8 cellular contexts compared by ENCODE assay signal in genomic region chr3:123979525-123980481, GRCh38. TPM values are rescaled to one million over a fixed set of nuclear protein-coding genes. Genes with fewer than 3 reads are reported as not detected.
DNase-seq lines count a peak whose midpoint lies in the region; ATAC-seq, FAIRE-seq and TF ChIP-seq lines count a peak whose summit lies in the region.
"Not testable (repeated sequence)": the region's sequence is repeated elsewhere in the genome, so short reads cannot be mapped to it uniquely, and the experiment has no call there.

No MANE protein-coding gene starts in this region.

- H3K9ac ChIP-seq in neural progenitor cell: not testable (repeated sequence)

- not testable (repeated sequence) for H3K9me2 ChIP-seq in hepatocyte (replicated peaks; ENCODE audit: insufficient read depth)

- H4K20me1 ChIP-seq in hepatocyte (ENCODE audit: insufficient read depth, poor library complexity, severe bottlenecking); neural progenitor cell (ENCODE audit: low read depth): not testable (repeated sequence)

- H3K27me3 Mint-ChIP-seq in activated CD4-positive, alpha-beta T cell treated with anti-CD3 and anti-CD28 coated beads for 36 hours: peaks cover 31% of the 10 kb centered on the region
- H3K27me3 Mint-ChIP-seq in neural progenitor cell (ENCODE audit: insufficient read depth, low read depth): not testable (repeated sequence)

- WGBS in hepatocyte (ENCODE audit: low lambda C conversion rate, missing lambda C conversion rate): 17% methylated on average over 27 of the region's 29 CpGs
- WGBS in testis, 2 donors: 3 to 11% methylated on average over 20 to 27 of the region's 29 CpGs

- H2AFZ ChIP-seq in hepatocyte: peak overlapping the region; percentile 24
- H2AFZ ChIP-seq in neural progenitor cell (replicated peaks): peak overlapping the region; percentile 99

- intact Hi-C loops in activated CD4-positive, alpha-beta T cell treated with anti-CD3 and anti-CD28 coated beads for 36 hours (cut with DNase I, micrococcal nuclease): loop anchor here in 1 of 2 experiments (10.0 kb wide), 1 partner anchor 335 kb away; no protein-coding TSS in a partner anchor
- intact Hi-C loops in testis (cut with DNase I; ENCODE audit: low total_unique reads): not testable (repeated sequence)

- H3K9me3 ChIP-seq in hepatocyte (ENCODE audit: low read depth); neural progenitor cell (ENCODE audit: low read depth); testis: not testable (repeated sequence)

- TF ChIP-seq CTCF in D721Med (IDR thresholded peaks at IDR 0.05; ENCODE audit: insufficient read depth, missing control alignments) (peak; percentile 59), hepatocyte (IDR thresholded peaks at IDR 0.05; ENCODE audit: poor library complexity) (peak; percentile 72), neural progenitor cell (IDR thresholded peaks at IDR 0.05) (peak; percentile 72), testis (IDR thresholded peaks at IDR 0.05) (peak; percentile 35 to 78 (median 65))

- peaks cover 41% of the 10 kb centered on the region for H3K27me3 ChIP-seq in hepatocyte
- H3K27me3 ChIP-seq in neural progenitor cell: peaks cover 15% of the 10 kb centered on the region
- not testable (repeated sequence) for H3K27me3 ChIP-seq in testis

- H3K27ac Mint-ChIP-seq in activated CD4-positive, alpha-beta T cell treated with anti-CD3 and anti-CD28 coated beads for 36 hours; neural progenitor cell: not testable (repeated sequence)

- not testable (repeated sequence) for TF ChIP-seq POLR2A in testis (IDR thresholded peaks at IDR 0.05)

- not testable (repeated sequence) for H3K4me1 ChIP-seq in hepatocyte (ENCODE audit: insufficient read depth); testis
- peaks cover 18% of the 10 kb centered on the region for H3K4me1 ChIP-seq in neural progenitor cell

- not testable (repeated sequence) for H3K79me2 ChIP-seq in hepatocyte; neural progenitor cell (ENCODE audit: low read depth)

- CTCF ChIA-PET in activated CD4-positive, alpha-beta T cell treated with anti-CD3 and anti-CD28 coated beads for 36 hours (lab: Charles Lee): interaction anchor here (0.5 to 1.3 kb wide), 5 partner anchors 10 to 204 kb away, joined by 3 to 4 read pairs (median 3); no protein-coding TSS in a partner anchor

- FAIRE-seq in D721Med (lab: Jason Lieb, UNC): peak; percentile 90

- not testable (repeated sequence) for DNase-seq in D721Med (ENCODE audit: insufficient read length, low spot score)
- DNase-seq in HK-2 (ENCODE audit: unreplicated experiment) (peak; percentile 46), NCI-H510A (lab: John Stamatoyannopoulos, UW) (peak; percentile 14), cerebellar cortex (ENCODE audit: low spot score) (peak; percentile 26), hepatocyte (ENCODE audit: low spot score) (peak; percentile 27), neural progenitor cell (ENCODE audit: low spot score) (peak; percentile 63), testis (peak; percentile 45)
- peak; percentile 34 for DNase-seq in activated CD4-positive, alpha-beta T cell treated with anti-CD3 and anti-CD28 coated beads for 36 hours

- not testable (repeated sequence) for H3K9me3 Mint-ChIP-seq in activated CD4-positive, alpha-beta T cell treated with anti-CD3 and anti-CD28 coated beads for 36 hours (ENCODE audit: low read depth); neural progenitor cell

- not testable (repeated sequence) for H3K4me3 Mint-ChIP-seq in activated CD4-positive, alpha-beta T cell treated with anti-CD3 and anti-CD28 coated beads for 36 hours
- peak overlapping the region; percentile 72 for H3K4me3 Mint-ChIP-seq in neural progenitor cell

- H3F3A ChIP-seq in neural progenitor cell (ENCODE audit: low read depth): not testable (repeated sequence)

- not testable (repeated sequence) for H3K4me3 ChIP-seq in hepatocyte
- H3K4me3 ChIP-seq in neural progenitor cell (peak overlapping the region; percentile 52), testis (peak overlapping the region; percentile 22 to 24)

- H3K4me2 ChIP-seq in hepatocyte (peak overlapping the region; percentile 68), neural progenitor cell (peak overlapping the region; percentile 95)

- not testable (repeated sequence) for H3K36me3 Mint-ChIP-seq in activated CD4-positive, alpha-beta T cell treated with anti-CD3 and anti-CD28 coated beads for 36 hours (ENCODE audit: low read depth); neural progenitor cell

- not testable (repeated sequence) for H3K36me3 ChIP-seq in hepatocyte (replicated peaks; ENCODE audit: insufficient read depth, low read depth); neural progenitor cell; testis (ENCODE audit: low read depth, missing control alignments)

- H3K4me1 Mint-ChIP-seq in activated CD4-positive, alpha-beta T cell treated with anti-CD3 and anti-CD28 coated beads for 36 hours; neural progenitor cell: not testable (repeated sequence)

- POLR2A ChIA-PET in activated CD4-positive, alpha-beta T cell treated with anti-CD3 and anti-CD28 coated beads for 36 hours (lab: Charles Lee): not testable (repeated sequence)

- not testable (repeated sequence) for H3K27ac ChIP-seq in hepatocyte, neural progenitor cell, testis

- peak; percentile 88 for ATAC-seq in activated CD4-positive, alpha-beta T cell treated with anti-CD3 and anti-CD28 coated beads for 36 hours

RNA-seq across cellular contexts. Expression of gene ROPN1, which starts 12.1 kb away (rescaled TPM):
- not detected for total RNA-seq in activated CD4-positive, alpha-beta T cell treated with anti-CD3 and anti-CD28 coated beads for 36 hours
- not detected in 2 replicates for total RNA-seq in hepatocyte
- not detected in 2 replicates for polyA plus RNA-seq in hepatocyte
- not detected in 2 replicates for total RNA-seq in neural progenitor cell (ENCODE audit: low replicate concordance)
- 100 to 1,000 TPM in 1 of 2 donors, 10 to 100 TPM in 1; 80.8 to 139 TPM for total RNA-seq in testis
- polyA plus RNA-seq in testis (ENCODE audit: insufficient read depth, low read depth, low replicate concordance): 374 TPM

RNA-seq across cellular contexts. Expression of gene CCDC14, which starts 18.8 kb away (rescaled TPM):
- total RNA-seq in activated CD4-positive, alpha-beta T cell treated with anti-CD3 and anti-CD28 coated beads for 36 hours: 10 to 100 TPM; 35.4 to 52.4 TPM
- total RNA-seq in hepatocyte (41.8 and 47.3 TPM in 2 replicates), neural progenitor cell (ENCODE audit: low replicate concordance) (154 and 250 TPM in 2 replicates), testis (100 to 1,000 TPM in 1 of 2 donors, 10 to 100 TPM in 1; 63.7 to 101 TPM)
- polyA plus RNA-seq in hepatocyte (12.4 and 16.1 TPM in 2 replicates), testis (ENCODE audit: insufficient read depth, low read depth, low replicate concordance) (33.3 TPM)

RNA-seq across cellular contexts. Expression of gene KALRN, which starts 53.4 kb away (rescaled TPM):
- 1 to 10 TPM; 2.1 to 2.5 TPM for total RNA-seq in activated CD4-positive, alpha-beta T cell treated with anti-CD3 and anti-CD28 coated beads for 36 hours
- 29.3 and 42.2 TPM in 2 replicates for total RNA-seq in hepatocyte
- polyA plus RNA-seq in hepatocyte: 22.9 and 26.0 TPM in 2 replicates
- total RNA-seq in neural progenitor cell (ENCODE audit: low replicate concordance): 20.6 and 21.7 TPM in 2 replicates
- total RNA-seq in testis: 10 to 100 TPM; 64.1 to 76.1 TPM
- 32.5 TPM for polyA plus RNA-seq in testis (ENCODE audit: insufficient read depth, low read depth, low replicate concordance)

Comparison
In these comparisons a context has a peak if more than half of its experiments do, and no peak if none do; other contexts are left out.
1. RNA of gene ROPN1, which starts 12.1 kb away (total RNA-seq): 80.8 to 139 TPM in testis; not detected in activated CD4-positive, alpha-beta T cell treated with anti-CD3 and anti-CD28 coated beads for 36 hours, not detected in hepatocyte and not detected in neural progenitor cell; every median in the first group is over 10 times any median in the second.
2. Peak in every context shown above with its lines, with median percentiles within 50 percentile points of each other: CTCF ChIP-seq.